In the genomic region with DNA sequence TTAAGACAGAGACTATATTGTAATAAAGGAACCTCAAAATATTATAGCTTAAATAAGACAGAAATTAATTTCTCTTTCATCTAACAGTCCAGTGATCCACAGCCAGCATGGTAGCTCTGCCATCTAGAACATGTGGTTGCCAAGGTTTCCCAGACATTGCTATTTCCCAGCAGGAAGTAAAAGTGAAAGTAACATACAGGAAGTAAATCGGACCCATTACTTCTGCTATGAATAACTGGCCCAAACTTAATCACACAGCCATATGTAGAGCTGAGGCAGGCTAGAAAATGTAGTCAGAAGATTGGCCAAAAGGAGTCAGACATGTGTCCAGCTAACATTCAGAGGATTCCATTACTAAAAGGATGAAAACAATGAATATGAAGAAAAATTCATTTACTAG, we compare ENCODE assay signal across 1 cellular context.
TF ChIP-seq lines count a peak whose summit lies in the region.

No MANE protein-coding gene starts in this region.

TF ChIP-seq in HepG2, 621 proteins besides CTCF, POLR2A, EP300 and RAD21 (continued from another document):
- TF ChIP-seq, protein P1, sequence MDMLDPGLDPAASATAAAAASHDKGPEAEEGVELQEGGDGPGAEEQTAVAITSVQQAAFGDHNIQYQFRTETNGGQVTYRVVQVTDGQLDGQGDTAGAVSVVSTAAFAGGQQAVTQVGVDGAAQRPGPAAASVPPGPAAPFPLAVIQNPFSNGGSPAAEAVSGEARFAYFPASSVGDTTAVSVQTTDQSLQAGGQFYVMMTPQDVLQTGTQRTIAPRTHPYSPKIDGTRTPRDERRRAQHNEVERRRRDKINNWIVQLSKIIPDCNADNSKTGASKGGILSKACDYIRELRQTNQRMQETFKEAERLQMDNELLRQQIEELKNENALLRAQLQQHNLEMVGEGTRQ (IDR thresholded peaks at IDR 0.05; ENCODE audit: low read depth, low read length): no peak
- TF ChIP-seq, protein P1 (CRISPR knock-in tag; IDR thresholded peaks at IDR 0.05; ENCODE audit: borderline replicate concordance): no peak
- no peak for TF ChIP-seq HNRNPH1 (optimal IDR thresholded peaks at IDR 0.05; ENCODE audit: low read depth, low read length)
- TF ChIP-seq, protein P2, sequence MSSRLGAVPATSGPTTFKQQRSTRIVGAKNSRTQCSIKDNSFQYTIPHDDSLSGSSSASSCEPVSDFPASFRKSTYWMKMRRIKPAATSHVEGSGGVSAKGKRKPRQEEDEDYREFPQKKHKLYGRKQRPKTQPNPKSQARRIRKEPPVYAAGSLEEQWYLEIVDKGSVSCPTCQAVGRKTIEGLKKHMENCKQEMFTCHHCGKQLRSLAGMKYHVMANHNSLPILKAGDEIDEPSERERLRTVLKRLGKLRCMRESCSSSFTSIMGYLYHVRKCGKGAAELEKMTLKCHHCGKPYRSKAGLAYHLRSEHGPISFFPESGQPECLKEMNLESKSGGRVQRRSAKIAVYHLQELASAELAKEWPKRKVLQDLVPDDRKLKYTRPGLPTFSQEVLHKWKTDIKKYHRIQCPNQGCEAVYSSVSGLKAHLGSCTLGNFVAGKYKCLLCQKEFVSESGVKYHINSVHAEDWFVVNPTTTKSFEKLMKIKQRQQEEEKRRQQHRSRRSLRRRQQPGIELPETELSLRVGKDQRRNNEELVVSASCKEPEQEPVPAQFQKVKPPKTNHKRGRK (CRISPR knock-in tag; IDR thresholded peaks at IDR 0.05): no peak
- peak; percentile 67 for TF ChIP-seq GABPB1 (CRISPR knock-in tag; IDR thresholded peaks at IDR 0.05)
- TF ChIP-seq SMAD3 (CRISPR knock-in tag; IDR thresholded peaks at IDR 0.05): no peak
- TF ChIP-seq, protein P3, sequence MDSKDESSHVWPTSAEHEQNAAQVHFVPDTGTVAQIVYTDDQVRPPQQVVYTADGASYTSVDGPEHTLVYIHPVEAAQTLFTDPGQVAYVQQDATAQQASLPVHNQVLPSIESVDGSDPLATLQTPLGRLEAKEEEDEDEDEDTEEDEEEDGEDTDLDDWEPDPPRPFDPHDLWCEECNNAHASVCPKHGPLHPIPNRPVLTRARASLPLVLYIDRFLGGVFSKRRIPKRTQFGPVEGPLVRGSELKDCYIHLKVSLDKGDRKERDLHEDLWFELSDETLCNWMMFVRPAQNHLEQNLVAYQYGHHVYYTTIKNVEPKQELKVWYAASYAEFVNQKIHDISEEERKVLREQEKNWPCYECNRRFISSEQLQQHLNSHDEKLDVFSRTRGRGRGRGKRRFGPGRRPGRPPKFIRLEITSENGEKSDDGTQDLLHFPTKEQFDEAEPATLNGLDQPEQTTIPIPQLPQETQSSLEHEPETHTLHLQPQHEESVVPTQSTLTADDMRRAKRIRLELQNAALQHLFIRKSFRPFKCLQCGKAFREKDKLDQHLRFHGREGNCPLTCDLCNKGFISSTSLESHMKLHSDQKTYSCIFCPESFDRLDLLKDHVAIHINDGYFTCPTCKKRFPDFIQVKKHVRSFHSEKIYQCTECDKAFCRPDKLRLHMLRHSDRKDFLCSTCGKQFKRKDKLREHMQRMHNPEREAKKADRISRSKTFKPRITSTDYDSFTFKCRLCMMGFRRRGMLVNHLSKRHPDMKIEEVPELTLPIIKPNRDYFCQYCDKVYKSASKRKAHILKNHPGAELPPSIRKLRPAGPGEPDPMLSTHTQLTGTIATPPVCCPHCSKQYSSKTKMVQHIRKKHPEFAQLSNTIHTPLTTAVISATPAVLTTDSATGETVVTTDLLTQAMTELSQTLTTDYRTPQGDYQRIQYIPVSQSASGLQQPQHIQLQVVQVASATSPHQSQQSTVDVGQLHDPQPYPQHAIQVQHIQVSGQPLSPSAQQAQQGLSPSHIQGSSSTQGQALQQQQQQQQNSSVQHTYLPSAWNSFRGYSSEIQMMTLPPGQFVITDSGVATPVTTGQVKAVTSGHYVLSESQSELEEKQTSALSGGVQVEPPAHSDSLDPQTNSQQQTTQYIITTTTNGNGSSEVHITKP (CRISPR knock-in tag; IDR thresholded peaks at IDR 0.05; ENCODE audit: low read depth): no peak
- TF ChIP-seq HDAC2 (CRISPR knock-in tag; IDR thresholded peaks at IDR 0.05): no peak
- no peak for TF ChIP-seq ZNF777 (CRISPR knock-in tag; IDR thresholded peaks at IDR 0.05)
- TF ChIP-seq ATF7 (IDR thresholded peaks at IDR 0.05): no peak
- no peak for TF ChIP-seq ATF7 (CRISPR knock-in tag; IDR thresholded peaks at IDR 0.05)
- TF ChIP-seq IRF2 (CRISPR knock-in tag; IDR thresholded peaks at IDR 0.05): peak; percentile 84
- no peak for TF ChIP-seq ZNF331 (CRISPR knock-in tag; IDR thresholded peaks at IDR 0.05)
- 0 out of 2 replicates have a peak, but pooled peaks have one; percentile 23 for TF ChIP-seq SAP130 (CRISPR knock-in tag; IDR thresholded peaks at IDR 0.05; ENCODE audit: low read depth)
